Comparison of ENCODE assay signal across 15 cellular contexts in the genomic region with DNA sequence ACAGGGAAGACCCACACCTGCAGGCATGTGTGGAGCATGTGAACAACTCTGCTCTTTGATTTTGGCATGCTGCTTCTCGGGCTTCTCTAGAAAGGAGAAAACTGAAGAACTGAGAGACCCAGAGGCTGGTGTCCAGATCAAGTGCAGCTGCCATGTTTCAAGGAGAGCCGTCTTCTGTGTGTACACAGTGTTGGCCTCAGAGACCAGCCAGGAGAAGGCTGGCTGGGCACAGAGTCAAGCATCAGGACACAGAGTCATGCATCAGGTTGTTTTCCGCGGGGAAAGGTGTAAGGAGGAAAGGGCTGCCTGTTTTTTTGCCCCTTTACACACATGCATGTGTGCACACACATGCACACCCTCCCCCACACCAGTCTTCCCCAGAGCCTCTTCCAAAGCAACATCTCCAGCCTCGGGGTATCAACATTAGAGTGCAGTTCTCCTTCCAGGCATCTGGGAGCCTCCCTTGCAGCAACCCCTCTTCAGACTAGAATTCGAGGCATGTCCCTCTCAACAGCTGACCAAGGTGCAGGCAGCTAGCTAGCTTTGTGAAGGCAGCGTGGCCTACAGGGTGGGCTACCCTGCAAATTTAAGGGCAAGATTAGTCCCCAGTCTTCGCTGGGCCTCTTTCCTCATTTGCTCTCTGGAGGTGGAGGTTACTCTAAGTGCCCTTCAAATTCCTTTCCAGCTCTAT.
DNase-seq lines count a peak whose midpoint lies in the region; ATAC-seq and TF ChIP-seq lines count a peak whose summit lies in the region.
"Had no signal": no experiment of that assay in that cellular context is flagged by ENCODE, and none has a peak within 500 bp of the region (broad histone marks: within the 10 kb centered on the region; RNA-seq: fewer than 3 reads in every experiment).

No MANE protein-coding gene starts in this region.

- H3K9me3 ChIP-seq in left ventricle myocardium inferior (replicated peaks) (no peaks in the 10 kb centered on the region), hepatocyte (ENCODE audit: low read depth) (no peaks in the 10 kb centered on the region), psoas muscle (no peaks in the 10 kb centered on the region)
- H3K9me3 ChIP-seq: spleen had no signal

- H3K4me3 ChIP-seq in left ventricle myocardium inferior (no peak overlapping the region), hepatocyte (no peak overlapping the region), psoas muscle (no peak overlapping the region)
- H3K4me3 ChIP-seq: GM12878, spleen had no signal

- no peak for TF ChIP-seq CTCF in left ventricle myocardium inferior (IDR thresholded peaks at IDR 0.05; ENCODE audit: borderline replicate concordance)
- no peak for TF ChIP-seq CTCF in hepatocyte (IDR thresholded peaks at IDR 0.05; ENCODE audit: poor library complexity)
- no peak for TF ChIP-seq CTCF in psoas muscle (IDR thresholded peaks at IDR 0.05)

- H3K27me3 ChIP-seq in left ventricle myocardium inferior (ENCODE audit: low read depth) (no peaks in the 10 kb centered on the region), hepatocyte (no peaks in the 10 kb centered on the region), psoas muscle (ENCODE audit: insufficient read depth in 3 of 3, low read length in 2 of 3) (no peaks in the 10 kb centered on the region)
- H3K27me3 ChIP-seq: spleen had no signal

- peaks cover 33% of the 10 kb centered on the region for H3K4me1 ChIP-seq in left ventricle myocardium inferior
- peaks cover 24% of the 10 kb centered on the region for H3K4me1 ChIP-seq in hepatocyte (ENCODE audit: insufficient read depth)
- peaks cover 10% of the 10 kb centered on the region for H3K4me1 ChIP-seq in psoas muscle

- H4K20me1 ChIP-seq in hepatocyte (ENCODE audit: insufficient read depth, poor library complexity, severe bottlenecking) = no peaks in the 10 kb centered on the region

- 63% methylated on average over 8 of the region's 8 CpGs for WGBS in hepatocyte (ENCODE audit: low lambda C conversion rate, missing lambda C conversion rate)
- 66 to 72% (median 72%) methylated on average over 8 of the region's 8 CpGs for WGBS in psoas muscle, 3 donors

- H3K9me2 ChIP-seq in hepatocyte (replicated peaks; ENCODE audit: insufficient read depth) = no peaks in the 10 kb centered on the region

- H3K4me2 ChIP-seq in hepatocyte = peak overlapping the region; percentile 42

- no peak overlapping the region for H2AFZ ChIP-seq in hepatocyte

- H3K36me3 ChIP-seq in left ventricle myocardium inferior (no peaks in the 10 kb centered on the region), hepatocyte (replicated peaks; ENCODE audit: insufficient read depth, low read depth) (no peaks in the 10 kb centered on the region), psoas muscle (ENCODE audit: insufficient read depth in 1 of 2, low read depth in 1 of 2) (no peaks in the 10 kb centered on the region)
- H3K36me3 ChIP-seq: spleen had no signal

- intact Hi-C loops in left ventricle myocardium inferior (cut with micrococcal nuclease) (no loop called here), left cardiac atrium (cut with DNase I) (no loop called here), psoas muscle (cut with DNase I) (no loop called here)

- peak overlapping the region; percentile 68 for H3K27ac ChIP-seq in left ventricle myocardium inferior (replicated peaks)
- peak overlapping the region; percentile 75 for H3K27ac ChIP-seq in hepatocyte
- H3K27ac ChIP-seq in psoas muscle = peak overlapping the region; percentile 74
- H3K27ac ChIP-seq: spleen had no signal

- DNase-seq in left ventricle myocardium inferior (no peak), left cardiac atrium (no peak), hepatocyte (ENCODE audit: low spot score) (no peak), psoas muscle (no peak), NCI-H2081 (lab: John Stamatoyannopoulos, UW) (no peak), NCI-H510A (lab: John Stamatoyannopoulos, UW) (no peak)
- DNase-seq: activated gamma-delta T cell treated with Interleukin-2 at 50 U/mL for 16 hours, DND-41, Kasumi-1, naive B cell, NCI-H2171, spleen had no signal

- H3K79me2 ChIP-seq in hepatocyte = peaks cover 18% of the 10 kb centered on the region

- ATAC-seq in left cardiac atrium (no peak), psoas muscle (no peak), GM18519 (IDR thresholded peaks at IDR 0.05; ENCODE audit: low FRiP score, unreplicated experiment) (no peak), HG02970 (IDR thresholded peaks at IDR 0.05; ENCODE audit: low FRiP score, unreplicated experiment) (no peak)
- ATAC-seq: GM12878 had no signal
